In the genomic region with DNA sequence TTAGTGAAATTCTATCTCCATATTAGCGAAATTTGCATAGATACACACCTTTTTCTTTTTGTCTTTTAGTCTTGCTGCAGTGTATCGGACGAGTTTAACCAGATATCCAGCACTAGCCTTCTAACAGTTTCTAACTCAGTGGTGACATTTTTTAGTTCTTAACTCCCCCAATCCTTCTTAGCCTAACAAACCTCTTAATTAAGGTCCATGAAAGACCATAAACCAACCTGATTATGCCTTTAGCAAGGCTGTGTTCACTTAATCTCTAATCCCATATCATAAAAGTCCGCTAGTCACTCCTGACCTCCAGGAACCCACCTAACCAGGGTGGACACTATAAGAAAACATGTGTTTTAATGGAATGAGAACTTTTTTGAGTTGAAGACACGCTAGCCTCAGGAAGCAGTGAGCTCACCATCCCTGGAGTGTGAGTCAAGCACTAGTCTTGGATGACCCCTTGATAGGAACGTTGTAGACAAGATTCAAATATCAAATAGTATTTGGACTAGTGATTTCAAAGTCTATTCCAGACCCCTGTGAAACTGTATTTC, we compare ENCODE assay signal across 8 cellular contexts. TPM values are rescaled to one million over a fixed set of nuclear protein-coding genes. Genes with fewer than 3 reads are reported as not detected.
DNase-seq lines count a peak whose midpoint lies in the region; ATAC-seq, FAIRE-seq and TF ChIP-seq lines count a peak whose summit lies in the region.

No MANE protein-coding gene starts in this region.

- H3K9me3 ChIP-seq in AG04450 (ENCODE audit: control insufficient read depth, insufficient read depth, low read length) (no peaks in the 10 kb centered on the region), fibroblast of lung (ENCODE audit: control insufficient read depth, insufficient read depth, low read depth, low read length) (no peaks in the 10 kb centered on the region), psoas muscle (no peaks in the 10 kb centered on the region)

- CTCF ChIA-PET in AG04450 (lab: Charles Lee) (interaction anchor here (0.7 to 2.6 kb wide), 2 partner anchors 10 to 62 kb away, joined by 3 to 34 read pairs; no protein-coding TSS in a partner anchor), T-cell (lab: Charles Lee) (interaction anchor here (0.6 to 3.5 kb wide), 7 partner anchors 10 to 917 kb away, joined by 3 to 66 read pairs (median 3); no protein-coding TSS in a partner anchor)

- peak; percentile 60 for FAIRE-seq in GM19239 (lab: Jason Lieb, UNC)

- H3K27ac Mint-ChIP-seq in T-cell = peak overlapping the region; percentile 98 to 99

- ATAC-seq in T-cell (replicated peaks in 1 of 4) (no peak), psoas muscle (no peak), GM19351 (IDR thresholded peaks at IDR 0.05; ENCODE audit: unreplicated experiment) (no peak)

- peaks cover 39 to 53% (median 48%) of the 10 kb centered on the region in 3 donors for H3K4me1 Mint-ChIP-seq in T-cell

- peak overlapping the region; percentile 21 for H3K27ac ChIP-seq in AG04450 (ENCODE audit: low read depth, low read length)
- peak overlapping the region; percentile 84 for H3K27ac ChIP-seq in fibroblast of lung (ENCODE audit: insufficient read depth, low read length)
- peak overlapping the region; percentile 93 for H3K27ac ChIP-seq in psoas muscle

- no peak overlapping the region for H2AFZ ChIP-seq in fibroblast of lung (ENCODE audit: low read length)

- TF ChIP-seq CTCF in AG04450 (IDR thresholded peaks at IDR 0.05; ENCODE audit: low read depth, low read length) (no peak), fibroblast of lung (conservative IDR thresholded peaks at IDR 0.05 in 1 of 2, IDR thresholded peaks at IDR 0.05 in 1 of 2; ENCODE audit: low read depth in 1 of 2, low read length in 2 of 2) (no peak), psoas muscle (IDR thresholded peaks at IDR 0.05) (no peak)

- no peaks in the 10 kb centered on the region for H3K27me3 ChIP-seq in AG04450 (ENCODE audit: control insufficient read depth, insufficient read depth, low read length)
- no peaks in the 10 kb centered on the region for H3K27me3 ChIP-seq in fibroblast of lung (ENCODE audit: control insufficient read depth, insufficient read depth, low read length)
- H3K27me3 ChIP-seq in psoas muscle (ENCODE audit: insufficient read depth in 3 of 3, low read length in 2 of 3) = no peaks in the 10 kb centered on the region

- H3K4me2 ChIP-seq in fibroblast of lung (ENCODE audit: extremely low read depth, insufficient read depth, low read length) = peak overlapping the region; percentile 65

- intact Hi-C loops in psoas muscle (cut with DNase I) = no loop called here

- H3K4me3 Mint-ChIP-seq in T-cell = peak overlapping the region; percentile 87 to 100 (median 99)

- DNase-seq in AG04450 (ENCODE audit: low read depth, low spot score) (no peak), GM19239 (ENCODE audit: insufficient read length, low spot score) (no peak), T-cell (no peak), fibroblast of lung (ENCODE audit: low read depth in 2 of 2) (peak; percentile 58 to 90), psoas muscle (no peak), globus pallidus (ENCODE audit: low spot score) (no peak)
- DNase-seq in stimulated activated naive CD4-positive, alpha-beta T cell treated with Interleukin-2 at 50 U/mL for 16 hours (lab: John Stamatoyannopoulos, UW) = no peak

- peak overlapping the region; percentile 86 for H3K4me3 ChIP-seq in AG04450 (ENCODE audit: low read depth, low read length)
- H3K4me3 ChIP-seq in fibroblast of lung (replicated peaks in 1 of 4; ENCODE audit: control extremely low read depth in 1 of 4, insufficient read depth in 1 of 4, low read depth in 3 of 4, low read length in 4 of 4) = peak overlapping the region; percentile 49 to 97 (median 73)
- H3K4me3 ChIP-seq in psoas muscle = peak overlapping the region; percentile 84

- peaks cover 65% of the 10 kb centered on the region for H3K79me2 ChIP-seq in fibroblast of lung (ENCODE audit: control insufficient read depth, insufficient read depth, low read length)

- H4K20me1 ChIP-seq in fibroblast of lung (ENCODE audit: control insufficient read depth, extremely low read depth, insufficient read depth, low read length) = no peaks in the 10 kb centered on the region

- H3K4me1 ChIP-seq in fibroblast of lung (ENCODE audit: control insufficient read depth, extremely low read depth, insufficient read depth, low read length) (no peaks in the 10 kb centered on the region), psoas muscle (peaks cover 20% of the 10 kb centered on the region)

- H3K36me3 Mint-ChIP-seq in T-cell = peaks cover 13% of the 10 kb centered on the region

- no peaks in the 10 kb centered on the region for H3K27me3 Mint-ChIP-seq in T-cell

- 37 to 59% (median 52%) methylated on average over 6 of the region's 6 CpGs for WGBS in psoas muscle, 3 donors

- no peaks in the 10 kb centered on the region for H3K36me3 ChIP-seq in fibroblast of lung (ENCODE audit: control insufficient read depth, insufficient read depth, low read length)
- peaks cover 0 to 7% of the 10 kb centered on the region in 2 donors for H3K36me3 ChIP-seq in psoas muscle (ENCODE audit: insufficient read depth in 1 of 2, low read depth in 1 of 2)

- H3K9ac ChIP-seq in fibroblast of lung (ENCODE audit: insufficient read depth, low read length) = peak overlapping the region; percentile 63

- H3K9me3 Mint-ChIP-seq in T-cell = no peaks in the 10 kb centered on the region

- POLR2A ChIA-PET in AG04450 (lab: Yijun Ruan, JAX) = interaction anchor here (0.6 to 4.9 kb wide), 3 partner anchors 9 to 82 kb away, joined by 6 to 54 read pairs (median 21); partner anchors contain the start of gene CDKN1B
- POLR2A ChIA-PET in T-cell (lab: Charles Lee) = interaction anchor here (0.6 to 2.1 kb wide), 10 partner anchors 8 to 368 kb away, joined by 3 to 10 read pairs (median 6); partner anchors contain the start of gene GPR19 (in 1 of the 2)

RNA-seq across cellular contexts. Expression of gene CDKN1B, which starts 9.4 kb away (rescaled TPM):
- polyA plus RNA-seq in AG04450 (2011; rRNA removed) (17.9 and 23.1 TPM in 2 replicates), fibroblast of lung (12.6 and 21.4 TPM in 2 replicates), psoas muscle (10 to 100 TPM; 20.7 to 62.8 (median 42.4) TPM)
- polyA minus RNA-seq in AG04450 (2011; rRNA and poly(A)+ RNA removed) = 16.0 and 16.6 TPM in 2 replicates
- total RNA-seq in T-cell (100 to 1,000 TPM; 170 to 246 (median 188) TPM), fibroblast of lung (50.9 and 58.0 TPM in 2 replicates), psoas muscle (10 to 100 TPM; 32.2 to 61.0 (median 38.0) TPM)
- polyA plus RNA-seq in fibroblast of lung (2012) = 16.7 and 28.0 TPM in 2 replicates
- polyA minus RNA-seq in fibroblast of lung (ENCODE audit: low replicate concordance) = 0.89 and 2.8 TPM in 2 replicates

RNA-seq across cellular contexts. Expression of gene GPR19, which starts 30.6 kb away (rescaled TPM):
- polyA plus RNA-seq in AG04450 (2011; rRNA removed) = 0.09 and 0.16 TPM in 2 replicates
- polyA minus RNA-seq in AG04450 (2011; rRNA and poly(A)+ RNA removed) = not detected in 2 replicates
- 1 to 10 TPM; 1.7 to 5.2 (median 2.2) TPM for total RNA-seq in T-cell
- not detected in 2 replicates for total RNA-seq in fibroblast of lung
- polyA plus RNA-seq in fibroblast of lung = 0.24 and 0.35 TPM in 2 replicates
- 0.20 and 0.36 TPM in 2 replicates for polyA plus RNA-seq in fibroblast of lung (2012)
- polyA minus RNA-seq in fibroblast of lung (ENCODE audit: low replicate concordance) = not detected in 2 replicates
- not detected for total RNA-seq in psoas muscle
- polyA plus RNA-seq in psoas muscle = under 1 TPM in 1 of 3 donors, not detected in 2; 0.38 TPM

RNA-seq across cellular contexts. Expression of gene APOLD1, which starts 58.8 kb away (rescaled TPM):
- polyA plus RNA-seq in AG04450 (2011; rRNA removed) (2.2 and 2.6 TPM in 2 replicates), fibroblast of lung (2.7 and 3.2 TPM in 2 replicates), psoas muscle (10 to 100 TPM; 13.9 to 19.8 (median 17.0) TPM)
- polyA minus RNA-seq in AG04450 (2011; rRNA and poly(A)+ RNA removed) = 1.7 and 2.4 TPM in 2 replicates
- total RNA-seq in T-cell (1 to 10 TPM in 4 of 5 donors, under 1 TPM in 1; 0.82 to 4.7 (median 3.8) TPM), fibroblast of lung (1.5 and 3.1 TPM in 2 replicates), psoas muscle (10 to 100 TPM in 3 of 4 donors, 1 to 10 TPM in 1; 6.1 to 22.6 (median 15.3) TPM)
- 2.2 and 2.3 TPM in 2 replicates for polyA plus RNA-seq in fibroblast of lung (2012)
- polyA minus RNA-seq in fibroblast of lung (ENCODE audit: low replicate concordance) = 1.6 and 2.0 TPM in 2 replicates

Comparison
In these comparisons a context has a peak if more than half of its experiments do, and no peak if none do; other contexts are left out.
1. DNase-seq: peak in fibroblast of lung (2 of 2); none in AG04450 (single experiment), GM19239 (single experiment), T-cell (0 of 34), psoas muscle (0 of 2), stimulated activated naive CD4-positive, alpha-beta T cell treated with Interleukin-2 at 50 U/mL for 16 hours (single experiment) and globus pallidus (single experiment).
2. H3K27ac ChIP-seq: peak in every context shown above with its lines; median percentile 93 in psoas muscle; 84 in fibroblast of lung; 21 in AG04450.
3. Peak in every context shown above with its lines, with median percentiles within 50 percentile points of each other: H3K4me3 ChIP-seq.